28 cellular contexts compared by ENCODE assay signal in the genomic region with DNA sequence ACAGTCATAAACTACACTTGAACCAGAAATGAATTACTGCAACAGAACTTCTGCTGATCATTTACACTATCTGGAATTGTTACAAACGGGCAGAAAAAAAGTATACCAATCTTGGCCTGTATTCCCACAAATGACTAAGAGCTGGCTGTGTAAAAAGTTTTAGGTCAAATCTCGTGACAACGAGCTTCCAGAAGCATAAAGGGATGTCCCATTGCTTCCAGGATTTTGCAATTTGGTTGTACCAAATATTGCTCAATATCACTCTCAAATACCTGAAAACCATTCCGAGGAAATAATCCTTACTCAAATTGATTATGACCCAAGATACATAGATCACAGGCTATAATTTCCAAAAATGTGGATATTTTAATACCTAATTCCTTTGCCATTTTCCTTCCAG.
DNase-seq lines count a peak whose midpoint lies in the region; ATAC-seq, FAIRE-seq and TF ChIP-seq lines count a peak whose summit lies in the region.
"Had no signal": no experiment of that assay in that cellular context is flagged by ENCODE, and none has a peak within 500 bp of the region (broad histone marks: within the 10 kb centered on the region; RNA-seq: fewer than 3 reads in every experiment).

No MANE protein-coding gene starts in this region.

- H3K36me3 ChIP-seq in K562 (ENCODE audit: control insufficient read depth, insufficient read depth, low read length) (no peaks in the 10 kb centered on the region), HepG2 (replicated peaks in 1 of 2; ENCODE audit: control insufficient read depth in 1 of 2, insufficient read depth in 2 of 2, low read length in 2 of 2) (no peaks in the 10 kb centered on the region), right lobe of liver (no peaks in the 10 kb centered on the region), OCI-LY7 (ENCODE audit: insufficient read depth, low read length) (no peaks in the 10 kb centered on the region)
- H3K36me3 ChIP-seq: BE2C, BLaER1 had no signal

- H3K4me2 ChIP-seq in K562 (ENCODE audit: insufficient read depth, low read length) (no peak overlapping the region), HepG2 (ENCODE audit: low read depth, low read length) (no peak overlapping the region), OCI-LY7 (ENCODE audit: low read length) (no peak overlapping the region)
- H3K4me2 ChIP-seq: BLaER1 had no signal

- ATAC-seq in K562 (no peak), HepG2 (no peak), right lobe of liver (peak in 3 of 4 donors; percentile 31 to 72 (median 57)), GM18907 (IDR thresholded peaks at IDR 0.05; ENCODE audit: unreplicated experiment) (no peak)
- ATAC-seq: GM12878 had no signal

- no peaks in the 10 kb centered on the region for H3K9me1 ChIP-seq in K562 (ENCODE audit: control insufficient read depth, insufficient read depth, low read length)

- FAIRE-seq in K562 (lab: Jason Lieb, UNC) = no peak
- no peak for FAIRE-seq in HepG2 (lab: Jason Lieb, UNC)
- FAIRE-seq: A204.1, GM12878, GM12892, GM18507, GM19239 had no signal

- DNase-seq in K562 (ENCODE audit: extremely low read depth in 1 of 4, low spot score in 3 of 4) (no peak), fibroblast of mammary gland (ENCODE audit: low read depth) (peak; percentile 15), HepG2 (ENCODE audit: low spot score) (no peak), right lobe of liver (no peak), OCI-LY7 (ENCODE audit: low spot score) (no peak), anterior cingulate cortex (lab: John Stamatoyannopoulos, UW) (no peak)
- DNase-seq: 8988T; ACHN; BE2C; C1 segment of cervical spinal cord; CD4-positive, alpha-beta memory T cell; CD4-positive, CD25-positive, alpha-beta regulatory T cell; CD8-positive, alpha-beta memory T cell; COR-L47; DMS 273 treated with DMSO at 0.1 percent for 48 hours; DMS153; DMS53; DMS79; DND-41; EL; GDM1 had no signal

- TF ChIP-seq EP300 in K562 (IDR thresholded peaks at IDR 0.05; ENCODE audit: low read length) = no peak
- no peak for TF ChIP-seq EP300 in HepG2 (IDR thresholded peaks at IDR 0.05; ENCODE audit: low read depth in 2 of 2, low read length in 2 of 2)
- TF ChIP-seq EP300 in HepG2 (CRISPR knock-in tag; IDR thresholded peaks at IDR 0.05; ENCODE audit: borderline replicate concordance) = no peak

- H3K79me2 ChIP-seq in K562 (ENCODE audit: control insufficient read depth, insufficient read depth, low read length) (no peaks in the 10 kb centered on the region), HepG2 (ENCODE audit: insufficient read depth, low read length) (no peaks in the 10 kb centered on the region), OCI-LY7 (ENCODE audit: insufficient read depth, low read depth, low read length) (no peaks in the 10 kb centered on the region)

- no peaks in the 10 kb centered on the region for H3K4me1 ChIP-seq in K562 (replicated peaks in 1 of 2; ENCODE audit: control insufficient read depth in 2 of 2, insufficient read depth in 2 of 2, low read length in 2 of 2)
- no peaks in the 10 kb centered on the region for H3K4me1 ChIP-seq in HepG2 (ENCODE audit: insufficient read depth, low read length)
- H3K4me1 ChIP-seq in right lobe of liver = peaks cover 0 to 6% (median 0%) of the 10 kb centered on the region in 4 donors
- H3K4me1 ChIP-seq in OCI-LY7 (ENCODE audit: insufficient read depth, low read length, poor library complexity, severe bottlenecking) = no peaks in the 10 kb centered on the region
- H3K4me1 ChIP-seq: BE2C, BLaER1 had no signal

- no peaks in the 10 kb centered on the region for H3K9me3 ChIP-seq in K562 (replicated peaks; ENCODE audit: control insufficient read depth, insufficient read depth, low read depth, low read length)
- no peaks in the 10 kb centered on the region for H3K9me3 ChIP-seq in HepG2 (ENCODE audit: low read length)
- no peaks in the 10 kb centered on the region for H3K9me3 ChIP-seq in right lobe of liver
- no peaks in the 10 kb centered on the region for H3K9me3 ChIP-seq in OCI-LY7 (ENCODE audit: low read length)
- H3K9me3 ChIP-seq: BE2C, BLaER1 had no signal

- POLR2A ChIA-PET in K562 (lab: Yijun Ruan, JAX) = interaction anchor here (1.1 kb wide), 1 partner anchor 12 kb away, joined by 3 read pairs; no protein-coding TSS in a partner anchor
- POLR2A ChIA-PET in HepG2 (lab: Yijun Ruan, JAX) = no interaction called here
- POLR2A ChIA-PET in OCI-LY7 (lab: Charles Lee) = no interaction called here

- TF ChIP-seq POLR2A in K562 (conservative IDR thresholded peaks at IDR 0.05) = no peak
- TF ChIP-seq POLR2A in HepG2 (IDR thresholded peaks at IDR 0.05; ENCODE audit: insufficient read depth in 1 of 2, low read depth in 2 of 2, low read length in 2 of 2) = no peak
- no peak for TF ChIP-seq POLR2A in right lobe of liver (IDR thresholded peaks at IDR 0.05)

- CTCF ChIA-PET in K562 (lab: Yijun Ruan, JAX; ENCODE audit: low intra/inter-chr PET ratio) (no interaction called here), HepG2 (lab: Yijun Ruan, JAX; ENCODE audit: low intra/inter-chr PET ratio, low total read pairs) (no interaction called here), OCI-LY7 (lab: Charles Lee; ENCODE audit: unreplicated experiment) (no interaction called here)

- no peak overlapping the region for H3K9ac ChIP-seq in K562 (ENCODE audit: insufficient read depth in 1 of 2, low read depth in 2 of 2, low read length in 2 of 2)
- H3K9ac ChIP-seq in HepG2 (ENCODE audit: insufficient read depth, low read depth, low read length) = no peak overlapping the region
- H3K9ac ChIP-seq: BLaER1 had no signal

- H3K9me2 ChIP-seq in OCI-LY7 (ENCODE audit: insufficient read depth, low read length) = no peaks in the 10 kb centered on the region

- H3K4me3 ChIP-seq in K562 (no peak overlapping the region), fibroblast of mammary gland (ENCODE audit: control insufficient read depth, low read depth, low read length) (no peak overlapping the region), HepG2 (replicated peaks in 1 of 3; ENCODE audit: insufficient read depth in 1 of 3, low read depth in 2 of 3, low read length in 3 of 3) (no peak overlapping the region), right lobe of liver (no peak overlapping the region), OCI-LY7 (ENCODE audit: low read depth, low read length, poor library complexity, severe bottlenecking) (no peak overlapping the region)
- H3K4me3 ChIP-seq: BLaER1, GM12878 had no signal

- TF ChIP-seq RAD21 in K562 (CRISPR knock-in tag; conservative IDR thresholded peaks at IDR 0.05 in 1 of 2, IDR thresholded peaks at IDR 0.05 in 1 of 2) (no peak), HepG2 (CRISPR knock-in tag; IDR thresholded peaks at IDR 0.05) (no peak)

- no peak overlapping the region for H2AFZ ChIP-seq in K562 (ENCODE audit: low read depth, low read length)
- H2AFZ ChIP-seq in HepG2 (ENCODE audit: low read length) = no peak overlapping the region
- no peak overlapping the region for H2AFZ ChIP-seq in OCI-LY7 (ENCODE audit: low read length)

- intact Hi-C loops in K562 (cut with micrococcal nuclease) = no loop called here
- intact Hi-C loops in HepG2 (cut with micrococcal nuclease; ENCODE audit: unreplicated experiment) = no loop called here
- intact Hi-C loops in right lobe of liver (cut with DNase I) = no loop called here
- intact Hi-C loops in OCI-LY7 (cut with micrococcal nuclease; ENCODE audit: unreplicated experiment) = no loop called here

- H3K27me3 ChIP-seq in K562 (ENCODE audit: control insufficient read depth in 2 of 2, insufficient read depth in 2 of 2, low read length in 2 of 2) (no peaks in the 10 kb centered on the region), HepG2 (ENCODE audit: control insufficient read depth in 1 of 2, insufficient read depth in 2 of 2, low read length in 2 of 2) (no peaks in the 10 kb centered on the region), right lobe of liver (no peaks in the 10 kb centered on the region)
- H3K27me3 ChIP-seq: BE2C, BLaER1 had no signal

- TF ChIP-seq CTCF in K562 (IDR thresholded peaks at IDR 0.05 in 2 of 3, conservative IDR thresholded peaks at IDR 0.05 in 1 of 3; ENCODE audit: insufficient read depth in 2 of 3, low read depth in 1 of 3, low read length in 3 of 3) = no peak
- no peak for TF ChIP-seq CTCF in fibroblast of mammary gland (conservative IDR thresholded peaks at IDR 0.05; ENCODE audit: control insufficient read depth, insufficient read depth, low read depth, low read length)
- no peak for TF ChIP-seq CTCF in HepG2 (CRISPR knock-in tag; IDR thresholded peaks at IDR 0.05)
- TF ChIP-seq CTCF in right lobe of liver (IDR thresholded peaks at IDR 0.05) = no peak
- TF ChIP-seq CTCF in OCI-LY7 (conservative IDR thresholded peaks at IDR 0.05; ENCODE audit: low read length) = no peak

- BruUV-seq in K562 (replicated peaks; lab: Mats Ljungman, UMichigan) (no TSS peak), HepG2 (replicated peaks; lab: Mats Ljungman, UMichigan) (no TSS peak), OCI-LY7 (replicated peaks; lab: Mats Ljungman, UMichigan) (no TSS peak)

- in situ Hi-C loops in K562 (cut with MboI) = no loop called here
- in situ Hi-C loops in HepG2 (cut with HindIII; ENCODE audit: extremely low pct_ligation_motif_present, low pct_unique_long_range_greater_than_20kb) = no loop called here

- 0% methylated on average over 4 of the region's 4 CpGs for WGBS in K562 (ENCODE audit: insufficient coverage, low coverage, missing lambda C conversion rate)
- WGBS in HepG2 (ENCODE audit: low lambda C conversion rate) = 4% methylated on average over 4 of the region's 4 CpGs
- WGBS in right lobe of liver (ENCODE audit: insufficient coverage, low coverage, low lambda C conversion rate, missing lambda C conversion rate) = 26% methylated on average over 4 of the region's 4 CpGs

- no peak overlapping the region for H3K27ac ChIP-seq in K562 (ENCODE audit: extremely low read depth, low read depth, low read length)
- H3K27ac ChIP-seq in HepG2 (ENCODE audit: extremely low read length, insufficient read depth, low read length) = no peak overlapping the region
- H3K27ac ChIP-seq in right lobe of liver = no peak overlapping the region
- no peak overlapping the region for H3K27ac ChIP-seq in OCI-LY7 (ENCODE audit: low read depth, low read length, poor library complexity, severe bottlenecking)
- H3K27ac ChIP-seq: BLaER1 had no signal

- no peaks in the 10 kb centered on the region for H4K20me1 ChIP-seq in K562 (replicated peaks; ENCODE audit: control insufficient read depth, insufficient read depth, low read length)
- no peaks in the 10 kb centered on the region for H4K20me1 ChIP-seq in HepG2 (ENCODE audit: insufficient read depth, low read length)
- H4K20me1 ChIP-seq in OCI-LY7 (ENCODE audit: insufficient read depth, low read length) = no peaks in the 10 kb centered on the region
- H4K20me1 ChIP-seq: BLaER1 had no signal

TF ChIP-seq in K562, 482 proteins besides CTCF, POLR2A, EP300 and RAD21 (continues in another document):
- TF ChIP-seq CEBPG (CRISPR knock-in tag; IDR thresholded peaks at IDR 0.05) = no peak
- TF ChIP-seq CEBPG (tag; conservative IDR thresholded peaks at IDR 0.05 in 1 of 2, IDR thresholded peaks at IDR 0.05 in 1 of 2) = peak in 1 of 2 experiments; percentile 61; a peak in 1 of 4 replicates
- TF ChIP-seq PHF8 (IDR thresholded peaks at IDR 0.05; ENCODE audit: borderline replicate concordance, low read length) = no peak

TF ChIP-seq in HepG2, 621 proteins besides CTCF, POLR2A, EP300 and RAD21 (continues in another document):
- no peak for TF ChIP-seq ESRRA (CRISPR knock-in tag; IDR thresholded peaks at IDR 0.05; ENCODE audit: low read depth)

Comparison
In these comparisons a context has a peak if more than half of its experiments do, and no peak if none do; other contexts are left out.
1. ATAC-seq: peak in right lobe of liver (3 of 4); none in K562 (single experiment), HepG2 (single experiment) and GM18907 (single experiment).
2. Of the 241 proteins assayed by ChIP-seq in both HepG2 and K562: peak only in HepG2: none; only in K562: none; in both: CEBPB; in neither: 239; mixed calls (peak in some experiments, not most) for 1.